Comparison of ENCODE assay signal across 9 cellular contexts in genomic region chr13:74288361-74288911, GRCh38.
DNase-seq lines count a peak whose midpoint lies in the region; ATAC-seq and TF ChIP-seq lines count a peak whose summit lies in the region.
"Had no signal": no experiment of that assay in that cellular context is flagged by ENCODE, and none has a peak within 500 bp of the region (broad histone marks: within the 10 kb centered on the region; RNA-seq: fewer than 3 reads in every experiment).

No MANE protein-coding gene starts in this region.

- ATAC-seq in HG03095 (IDR thresholded peaks at IDR 0.05; ENCODE audit: unreplicated experiment) (no peak), GM18907 (IDR thresholded peaks at IDR 0.05; ENCODE audit: unreplicated experiment) (no peak)

- H3K4me3 ChIP-seq in mammary epithelial cell (replicated peaks in 1 of 3; ENCODE audit: insufficient read depth in 1 of 3, low read depth in 2 of 3, low read length in 3 of 3) (no peak overlapping the region), liver (ENCODE audit: low read depth in 1 of 3, low read length in 3 of 3) (peak overlapping the region; percentile 30 to 70 (median 44)), stomach smooth muscle (ENCODE audit: low read length in 2 of 2) (peak overlapping the region; percentile 62 to 66)
- H3K4me3 ChIP-seq: SJSA1 had no signal

- H4K20me1 ChIP-seq in mammary epithelial cell (ENCODE audit: insufficient read depth, low read length): no peaks in the 10 kb centered on the region

- H3K27me3 ChIP-seq in mammary epithelial cell (ENCODE audit: insufficient read depth, low read length) (no peaks in the 10 kb centered on the region), liver (ENCODE audit: control insufficient read depth in 4 of 4, insufficient read depth in 4 of 4, low read length in 3 of 4) (no peaks in the 10 kb centered on the region), stomach smooth muscle (ENCODE audit: control insufficient read depth in 1 of 2, insufficient read depth in 2 of 2, low read length in 2 of 2) (no peaks in the 10 kb centered on the region)
- H3K27me3 ChIP-seq: SJSA1 had no signal

- no peaks in the 10 kb centered on the region for H3K79me2 ChIP-seq in mammary epithelial cell (ENCODE audit: insufficient read depth, low read length)

- H3K9ac ChIP-seq in mammary epithelial cell (ENCODE audit: insufficient read depth, low read length) (no peak overlapping the region), liver (ENCODE audit: low read depth in 1 of 2, low read length in 2 of 2) (peak overlapping the region in 1 of 2 donors; percentile 96), stomach smooth muscle (ENCODE audit: low read length in 2 of 2) (peak overlapping the region; percentile 47 to 52)

- H3K9me3 ChIP-seq in mammary epithelial cell (replicated peaks; ENCODE audit: insufficient read depth, low read length): no peaks in the 10 kb centered on the region
- no peaks in the 10 kb centered on the region for H3K9me3 ChIP-seq in liver (ENCODE audit: control insufficient read depth in 4 of 4, low read length in 3 of 4)
- H3K9me3 ChIP-seq in stomach smooth muscle (ENCODE audit: control insufficient read depth in 2 of 2, low read length in 2 of 2): no peaks in the 10 kb centered on the region
- H3K9me3 ChIP-seq: SJSA1 had no signal

- WGBS in mammary epithelial cell (ENCODE audit: low coverage, missing lambda C conversion rate): 20% methylated on average over 10 of the region's 10 CpGs
- WGBS in liver: 21% methylated on average over 10 of the region's 10 CpGs

- TF ChIP-seq CTCF in mammary epithelial cell (conservative IDR thresholded peaks at IDR 0.05 in 1 of 2, IDR thresholded peaks at IDR 0.05 in 1 of 2; ENCODE audit: extremely low read depth in 1 of 2, insufficient read depth in 1 of 2, low read depth in 1 of 2, low read length in 2 of 2) (no peak), liver (IDR thresholded peaks at IDR 0.05; ENCODE audit: low read depth, low read length, missing input control) (no peak)

- peak overlapping the region; percentile 89 for H2AFZ ChIP-seq in mammary epithelial cell (ENCODE audit: low read depth, low read length)

- CTCF ChIA-PET in mammary epithelial cell (lab: Charles Lee; ENCODE audit: low non-redundant PET): interaction anchor here (0.6 kb wide), 1 partner anchor 439 kb away, joined by 8 read pairs; no protein-coding TSS in a partner anchor

- dilution Hi-C loops in mammary epithelial cell (cut with HindIII; ENCODE audit: low sequenced_read_pairs): no loop called here

- intact Hi-C loops in mammary epithelial cell (cut with micrococcal nuclease): loop anchor here (10.0 kb wide), 1 partner anchor 254 kb away; no protein-coding TSS in a partner anchor

- no peak for TF ChIP-seq RAD21 in liver (IDR thresholded peaks at IDR 0.05)

- peaks cover 26% of the 10 kb centered on the region for H3K4me1 ChIP-seq in mammary epithelial cell (ENCODE audit: insufficient read depth, low read length)
- peaks cover 0 to 28% (median 23%) of the 10 kb centered on the region in 4 donors for H3K4me1 ChIP-seq in liver (ENCODE audit: control insufficient read depth in 4 of 4, insufficient read depth in 4 of 4, low read length in 3 of 4)
- H3K4me1 ChIP-seq in stomach smooth muscle (ENCODE audit: control insufficient read depth, insufficient read depth, low read length): peaks cover 23% of the 10 kb centered on the region
- H3K4me1 ChIP-seq: SJSA1 had no signal

- peak; percentile 11 to 49 for DNase-seq in NCI-H2081 (lab: John Stamatoyannopoulos, UW)
- DNase-seq in NCI-H2081 treated with DMSO at 0.1 percent for 48 hours (lab: John Stamatoyannopoulos, UW): no peak
- peak in 3 of 5 donors; percentile 6 to 17 (median 7) for DNase-seq in T-helper 1 cell
- DNase-seq in mammary epithelial cell: peak; percentile 21

- H3K4me2 ChIP-seq in mammary epithelial cell (ENCODE audit: insufficient read depth, low read depth, low read length): peak overlapping the region; percentile 39

- H3K36me3 ChIP-seq in mammary epithelial cell (ENCODE audit: insufficient read depth, low read length) (no peaks in the 10 kb centered on the region), liver (ENCODE audit: control insufficient read depth in 4 of 4, insufficient read depth in 3 of 4, low read depth in 1 of 4, low read length in 3 of 4) (no peaks in the 10 kb centered on the region), stomach smooth muscle (ENCODE audit: control insufficient read depth in 2 of 2, insufficient read depth in 2 of 2, low read length in 2 of 2) (no peaks in the 10 kb centered on the region)
- H3K36me3 ChIP-seq: SJSA1 had no signal

- H3K27ac ChIP-seq in mammary epithelial cell (ENCODE audit: insufficient read depth, low read depth, low read length) (peak overlapping the region; percentile 5), liver (ENCODE audit: low read depth in 1 of 2, low read length in 2 of 2) (peak overlapping the region; percentile 57 to 73), stomach smooth muscle (ENCODE audit: low read length) (peak overlapping the region; percentile 26)
- H3K27ac ChIP-seq: SJSA1 had no signal

- no TSS peak for BruUV-seq in mammary epithelial cell (replicated peaks; lab: Mats Ljungman, UMichigan)

- in situ Hi-C loops in mammary epithelial cell (cut with MboI; ENCODE audit: low sequenced_read_pairs in 2 of 2): loop anchor here (10.0 to 25.0 kb wide), 4 partner anchors 344 to 924 kb away; no protein-coding TSS in a partner anchor

TF ChIP-seq in liver, 16 proteins besides CTCF, POLR2A, EP300 and RAD21:
- TF ChIP-seq GABPA (IDR thresholded peaks at IDR 0.05 in 1 of 2, conservative IDR thresholded peaks at IDR 0.05 in 1 of 2): no peak
- no peak for TF ChIP-seq SP1 (IDR thresholded peaks at IDR 0.05)
- no peak for TF ChIP-seq FOXA2 (IDR thresholded peaks at IDR 0.05)
- TF ChIP-seq HNF4G (IDR thresholded peaks at IDR 0.05): no peak
- TF ChIP-seq ZBTB33 (IDR thresholded peaks at IDR 0.05): no peak
- TF ChIP-seq NR2F2 (IDR thresholded peaks at IDR 0.05): no peak
- TF ChIP-seq HNF4A (conservative IDR thresholded peaks at IDR 0.05): no peak

Comparison
In these comparisons a context has a peak if more than half of its experiments do, and no peak if none do; other contexts are left out.
1. H3K27ac ChIP-seq: peak in every context shown above with its lines; median percentile 65 in liver; 26 in stomach smooth muscle; 5 in mammary epithelial cell.
2. H3K4me3 ChIP-seq: peak in liver (3 of 3) and stomach smooth muscle (2 of 2); none in mammary epithelial cell (0 of 3).